In genomic region chr17:60139438-60140285, GRCh38 we compare ENCODE assay signal across 8 cellular contexts. TPM values are rescaled to one million over a fixed set of nuclear protein-coding genes. Genes with fewer than 3 reads are reported as not detected.
A peak's percentile ranks its signal among the peaks of the same experiment; 100 is the strongest.
DNase-seq lines count a peak whose midpoint lies in the region; ATAC-seq and TF ChIP-seq lines count a peak whose summit lies in the region.

No MANE protein-coding gene starts in this region.

- 0 out of 2 replicates have a peak, but pooled peaks cover 2% of the 10 kb centered on the region for H3K9me2 ChIP-seq in GM23338 (ENCODE audit: insufficient read depth)

- peaks cover 35% of the 10 kb centered on the region for H3K4me1 ChIP-seq in GM23338 (ENCODE audit: insufficient read depth)

- peaks cover 85% of the 10 kb centered on the region for H3K27me3 ChIP-seq in GM23338 (ENCODE audit: insufficient read depth)

- H3K27me3 Mint-ChIP-seq in GM23338 (ENCODE audit: insufficient read depth, low read depth, poor library complexity) (peaks cover 81% of the 10 kb centered on the region), activated B cell treated with CpG ODN at 0.5 μM for 24 hours (peaks cover 42% of the 10 kb centered on the region)

- H3K4me2 ChIP-seq in GM23338, result peak overlapping the region; percentile 82

- POLR2A ChIA-PET in activated B cell treated with CpG ODN at 0.5 μM for 24 hours (lab: Charles Lee), result no interaction called here

- peak overlapping the region; percentile 54 for H3K4me3 ChIP-seq in GM23338

- intact Hi-C loops in activated B cell treated with CpG ODN at 0.5 μM for 24 hours (cut with micrococcal nuclease), result no loop called here

- H3K27ac ChIP-seq in GM23338 (ENCODE audit: low read depth), result no peak overlapping the region

- H3K4me3 Mint-ChIP-seq in GM23338 (peak overlapping the region; percentile 65), activated B cell treated with CpG ODN at 0.5 μM for 24 hours (no peak overlapping the region)

- H3K79me2 ChIP-seq in GM23338 (replicated peaks; ENCODE audit: insufficient read depth), result no peaks in the 10 kb centered on the region

- H3K27ac Mint-ChIP-seq in GM23338 (no peak overlapping the region), activated B cell treated with CpG ODN at 0.5 μM for 24 hours (no peak overlapping the region)

- H3K4me1 Mint-ChIP-seq in GM23338 (peaks cover 41% of the 10 kb centered on the region), activated B cell treated with CpG ODN at 0.5 μM for 24 hours (peaks cover 40% of the 10 kb centered on the region)

- peaks cover 11% of the 10 kb centered on the region; the same call in 1 of the 2 replicates for H3F3A ChIP-seq in GM23338 (replicated peaks; ENCODE audit: low read depth)

- TF ChIP-seq CTCF in GM23338 (conservative IDR thresholded peaks at IDR 0.05; ENCODE audit: low read depth in 2 of 2) (peak; percentile 47 to 63), activated B cell treated with CpG ODN at 0.5 μM for 24 hours (IDR thresholded peaks at IDR 0.05) (no peak)

- no peaks in the 10 kb centered on the region for H3K36me3 ChIP-seq in GM23338 (ENCODE audit: insufficient read depth)

- peak; percentile 16 for ATAC-seq in GM23338
- ATAC-seq in activated B cell treated with CpG ODN at 0.5 μM for 24 hours (ENCODE audit: low read depth), result peak; percentile 39
- no peak for ATAC-seq in GM18519 (IDR thresholded peaks at IDR 0.05; ENCODE audit: low FRiP score, unreplicated experiment)
- no peak for ATAC-seq in HG02852 (IDR thresholded peaks at IDR 0.05; ENCODE audit: unreplicated experiment)

- H3K9me3 Mint-ChIP-seq in GM23338 (no peaks in the 10 kb centered on the region; the same call in 2 of the 3 replicates), activated B cell treated with CpG ODN at 0.5 μM for 24 hours (no peaks in the 10 kb centered on the region)

- H3K36me3 Mint-ChIP-seq in GM23338 (ENCODE audit: low read depth) (no peaks in the 10 kb centered on the region; the same call in 2 of the 3 replicates), activated B cell treated with CpG ODN at 0.5 μM for 24 hours (ENCODE audit: low read depth) (no peaks in the 10 kb centered on the region)

- DNase-seq in GM23338 (ENCODE audit: low spot score) (peak; percentile 86), activated B cell treated with CpG ODN at 0.5 μM for 24 hours (peak; percentile 66), left kidney (ENCODE audit: low read depth, low spot score) (peak; percentile 90), occipital lobe (lab: John Stamatoyannopoulos, UW) (no peak)
- DNase-seq in central memory CD4-positive, alpha-beta T cell, result peak; percentile 55
- DNase-seq in stimulated activated CD4-positive, alpha-beta T cell treated with anti-CD3 and anti-CD28 coated beads, Interleukin-4, amount 100 ng/mL, for 4 hours, result peak; percentile 23 to 65

- CTCF ChIA-PET in activated B cell treated with CpG ODN at 0.5 μM for 24 hours (lab: Charles Lee), result interaction anchor here (1.4 kb wide), 1 partner anchor 9 kb away, joined by 4 read pairs; no protein-coding TSS in a partner anchor

- peaks cover 9% of the 10 kb centered on the region; the same call in 1 of the 2 replicates for H4K20me1 ChIP-seq in GM23338 (replicated peaks; ENCODE audit: insufficient read depth)

- H2AFZ ChIP-seq in GM23338, result no peak overlapping the region; the same call in 1 of the 2 replicates

TF ChIP-seq in GM23338, 12 proteins besides CTCF, POLR2A, EP300 and RAD21:
- TF ChIP-seq NANOG (IDR thresholded peaks at IDR 0.05; ENCODE audit: borderline replicate concordance) (no peak), REST (IDR thresholded peaks at IDR 0.05; ENCODE audit: unreplicated experiment) (peak; percentile 100), ETS1 (IDR thresholded peaks at IDR 0.05) (no peak), POLR2AphosphoS5 (IDR thresholded peaks at IDR 0.05; ENCODE audit: low read depth) (no peak), ZNF331 (CRISPR knock-in tag; IDR thresholded peaks at IDR 0.05; ENCODE audit: low read depth) (no peak), EZH2 (IDR thresholded peaks at IDR 0.05; ENCODE audit: low read depth, unreplicated experiment) (peak; percentile 59), EZH2phosphoT487 (IDR thresholded peaks at IDR 0.05; ENCODE audit: unreplicated experiment) (no peak), JUNB (IDR thresholded peaks at IDR 0.05; ENCODE audit: unreplicated experiment) (no peak), ZNF114 (CRISPR knock-in tag; IDR thresholded peaks at IDR 0.05) (no peak)
TF ChIP-seq in GM23338: peak in this region for 2.

RNA-seq across cellular contexts. Expression of gene CA4, which starts 10.1 kb away (rescaled TPM):
- 4.9 and 8.2 TPM in 2 replicates for total RNA-seq in GM23338 (2014; rRNA removed; shearing (Covaris generic))
- polyA plus RNA-seq in GM23338 (2016; fragmentation: Nextera tagmentation; extraction: Ambion mirVana), result 7.6 and 9.4 TPM in 2 replicates
- total RNA-seq in activated B cell treated with CpG ODN at 0.5 μM for 24 hours (not detected in 2 replicates), occipital lobe (1.2 TPM)

Comparison
In these comparisons a context has a peak if more than half of its experiments do, and no peak if none do; other contexts are left out.
1. ATAC-seq: peak in GM23338 (single experiment) and activated B cell treated with CpG ODN at 0.5 μM for 24 hours (single experiment); none in GM18519 (single experiment) and HG02852 (single experiment).